In the genomic region with DNA sequence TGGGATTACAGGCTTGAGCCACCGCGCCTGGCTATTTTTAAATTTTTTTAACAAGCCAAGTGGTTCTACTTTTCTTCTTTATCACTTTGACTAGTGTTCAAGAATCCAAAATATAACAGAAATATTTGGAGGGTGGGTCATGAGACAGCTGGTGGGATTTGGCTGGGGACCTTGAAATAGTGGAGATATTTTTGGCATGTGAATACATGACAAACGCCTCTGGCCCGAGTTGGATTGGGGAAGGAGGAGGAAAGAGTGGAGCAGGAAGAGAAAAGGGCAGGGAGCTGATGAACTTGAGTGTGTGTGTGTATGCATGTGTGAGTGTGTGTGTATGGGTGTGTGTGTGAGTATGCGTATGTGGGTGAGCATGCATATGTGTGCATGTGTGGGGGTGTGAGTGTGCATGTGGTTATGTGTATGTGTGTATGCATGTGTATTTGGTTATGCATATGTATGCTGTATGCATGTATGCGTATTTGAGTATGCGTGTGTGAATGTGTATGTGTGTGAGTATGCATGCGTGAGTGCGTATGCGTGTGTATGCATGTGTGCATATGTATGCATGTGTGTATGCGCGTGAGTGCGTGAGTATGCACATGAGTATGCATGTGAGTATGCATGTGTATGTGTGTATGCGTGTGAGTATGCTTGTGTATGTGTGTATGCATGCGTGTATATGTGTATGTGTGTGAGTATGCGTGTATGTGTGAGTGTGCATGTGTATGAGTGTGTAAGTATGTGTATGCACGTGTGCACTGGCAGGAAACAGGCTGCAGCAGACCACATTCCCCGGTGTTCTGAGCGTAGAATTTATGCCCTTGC, we compare ENCODE assay signal across 8 cellular contexts. TPM values are rescaled to one million over a fixed set of nuclear protein-coding genes. Genes with fewer than 3 reads are reported as not detected.
DNase-seq lines count a peak whose midpoint lies in the region; ATAC-seq, FAIRE-seq and TF ChIP-seq lines count a peak whose summit lies in the region.

No MANE protein-coding gene starts in this region.

- no peaks in the 10 kb centered on the region for H3K79me2 ChIP-seq in PC-3 (ENCODE audit: low read length)

- no peaks in the 10 kb centered on the region for H4K20me1 ChIP-seq in PC-3 (ENCODE audit: low read length)

- intact Hi-C loops in pancreas (cut with DNase I): no loop called here
- intact Hi-C loops in PC-3 (cut with micrococcal nuclease): no loop called here

- no TSS peak for BruUV-seq in PC-3 (replicated peaks; lab: Mats Ljungman, UMichigan)

- no peak for FAIRE-seq in pancreas (lab: Jason Lieb, UNC)

- no peaks in the 10 kb centered on the region for H3K27me3 Mint-ChIP-seq in T-helper 17 cell

- POLR2A ChIA-PET in PC-3 (lab: Charles Lee; ENCODE audit: unreplicated experiment): no interaction called here

- DNase-seq in EH (ENCODE audit: low read depth): peak; percentile 93
- DNase-seq in T-helper 17 cell: no peak
- DNase-seq in fibroblast of peridontal ligament (ENCODE audit: extremely low read depth): peak; percentile 74
- DNase-seq in pancreas: no peak
- DNase-seq in activated effector memory CD4-positive, alpha-beta T cell treated with anti-CD3 and anti-CD28 coated beads, Interleukin-2, amount 50 U/mL, for 16 hours: no peak
- no peak for DNase-seq in NOMO-1 treated with dmso at 0.1 percent for 144 hours (lab: John Stamatoyannopoulos, UW; ENCODE audit: unreplicated experiment)
- no peak for DNase-seq in PC-3

- no peak overlapping the region for H3K9ac ChIP-seq in PC-3 (ENCODE audit: low read length)

- H3K27ac ChIP-seq in pancreas (no peak overlapping the region), PC-3 (ENCODE audit: low read length) (no peak overlapping the region)

- H3K27me3 ChIP-seq in pancreas: no peaks in the 10 kb centered on the region
- H3K27me3 ChIP-seq in PC-3 (ENCODE audit: low read length): no peaks in the 10 kb centered on the region

- peaks cover 39% of the 10 kb centered on the region for H3K4me1 Mint-ChIP-seq in T-helper 17 cell

- TF ChIP-seq CTCF in pancreas (IDR thresholded peaks at IDR 0.05) (no peak), PC-3 (conservative IDR thresholded peaks at IDR 0.05; ENCODE audit: low read depth, low read length) (no peak)

- H3F3A ChIP-seq in PC-3 (ENCODE audit: low read length, unreplicated experiment): no peaks in the 10 kb centered on the region

- H3K4me3 Mint-ChIP-seq in T-helper 17 cell: no peak overlapping the region

- no peak overlapping the region for H3K4me2 ChIP-seq in PC-3 (ENCODE audit: low read length)

- no peak overlapping the region for H3K4me3 ChIP-seq in pancreas
- no peak overlapping the region for H3K4me3 ChIP-seq in PC-3 (ENCODE audit: low read length)

- H3K36me3 ChIP-seq in pancreas (peaks cover 4 to 78% (median 50%) of the 10 kb centered on the region in 3 donors), PC-3 (ENCODE audit: low read depth, low read length) (peaks cover 4% of the 10 kb centered on the region; the same call in 1 of the 2 replicates)

- H3K36me3 Mint-ChIP-seq in T-helper 17 cell (ENCODE audit: low read depth): peaks cover 15% of the 10 kb centered on the region

- no peak overlapping the region for H2AFZ ChIP-seq in PC-3 (ENCODE audit: low read length)

- 68 to 70% methylated on average over 19 of the region's 19 CpGs for WGBS in pancreas, 2 donors

- H3K9me3 ChIP-seq in T-helper 17 cell (ENCODE audit: control insufficient read depth, low read length, poor library complexity, severe bottlenecking) (no peaks in the 10 kb centered on the region), pancreas (no peaks in the 10 kb centered on the region), PC-3 (ENCODE audit: low read length) (no peaks in the 10 kb centered on the region)

- CTCF ChIA-PET in PC-3 (lab: Charles Lee): no interaction called here

- H3K4me1 ChIP-seq in pancreas (peaks cover 0 to 6% (median 5%) of the 10 kb centered on the region in 3 donors), PC-3 (ENCODE audit: insufficient read depth, low read length) (no peaks in the 10 kb centered on the region)

- no peak for ATAC-seq in T-helper 17 cell
- peak in 3 of 4 donors; percentile 3 to 14 (median 4) for ATAC-seq in pancreas
- no peak for ATAC-seq in PC-3
- no peak for ATAC-seq in activated CD4-positive, CD25-positive, alpha-beta regulatory T cell treated with anti-CD3 and anti-CD28 coated beads, Interleukin-2, amount 50 U/mL, for 24 hours

- H3K9me2 ChIP-seq in PC-3 (replicated peaks; ENCODE audit: low read length): no peaks in the 10 kb centered on the region

- H3K27ac Mint-ChIP-seq in T-helper 17 cell: peak overlapping the region; percentile 11

RNA-seq across cellular contexts. Expression of a gene that starts 49.6 kb away (rescaled TPM):
- 10 to 100 TPM; 38.0 to 53.1 TPM for total RNA-seq in T-helper 17 cell
- 10 to 100 TPM; 28.6 to 92.1 (median 36.0) TPM for total RNA-seq in pancreas
- 10 to 100 TPM; 21.9 to 37.8 TPM for polyA plus RNA-seq in pancreas
- total RNA-seq in PC-3 (2014; rRNA removed): 10.8 and 10.9 TPM in 2 replicates

Comparison
In these comparisons a context has a peak if more than half of its experiments do, and no peak if none do; other contexts are left out.
1. DNase-seq: peak in EH (single experiment) and fibroblast of peridontal ligament (single experiment); none in T-helper 17 cell (0 of 3), pancreas (0 of 6), activated effector memory CD4-positive, alpha-beta T cell treated with anti-CD3 and anti-CD28 coated beads, Interleukin-2, amount 50 U/mL, for 16 hours (single experiment), NOMO-1 treated with dmso at 0.1 percent for 144 hours (single experiment) and PC-3 (single experiment).
2. ATAC-seq: peak in pancreas (3 of 4); none in T-helper 17 cell (single experiment), PC-3 (single experiment) and activated CD4-positive, CD25-positive, alpha-beta regulatory T cell treated with anti-CD3 and anti-CD28 coated beads, Interleukin-2, amount 50 U/mL, for 24 hours (0 of 2).